In genomic region chr1:196317535-196318522, GRCh38 we compare ENCODE assay signal across 9 cellular contexts.
DNase-seq lines count a peak whose midpoint lies in the region; ATAC-seq, FAIRE-seq and TF ChIP-seq lines count a peak whose summit lies in the region.
"Had no signal": no experiment of that assay in that cellular context is flagged by ENCODE, and none has a peak within 500 bp of the region (broad histone marks: within the 10 kb centered on the region; RNA-seq: fewer than 3 reads in every experiment).

No MANE protein-coding gene starts in this region.

- POLR2A ChIA-PET in IMR-90 (lab: Charles Lee; ENCODE audit: unreplicated experiment), result no interaction called here

- peak; percentile 60 for TF ChIP-seq RAD21 in IMR-90 (IDR thresholded peaks at IDR 0.05; ENCODE audit: low read length)

- no peak overlapping the region for H3K14ac ChIP-seq in IMR-90 (replicated peaks; ENCODE audit: low read depth, low read length)

- no TSS peak for BruUV-seq in IMR-90 (replicated peaks; lab: Mats Ljungman, UMichigan)

- H3K18ac ChIP-seq in IMR-90 (ENCODE audit: low read depth, low read length), result no peak overlapping the region

- in situ Hi-C loops in IMR-90 (cut with MboI; ENCODE audit: low sequenced_read_pairs) (loop anchor here (10.0 kb wide), 1 partner anchor 347 kb away; no protein-coding TSS in a partner anchor), transverse colon (cut with MboI; ENCODE audit: low pct_ligation_motif_present in 1 of 4, low pct_unique_long_range_greater_than_20kb in 1 of 4, low sequenced_read_pairs in 3 of 4) (no loop called here)

- CTCF ChIA-PET in IMR-90 (lab: Yijun Ruan, JAX), result interaction anchor here (0.6 to 1.1 kb wide), 4 partner anchors 11 to 171 kb away, joined by 4 to 6 read pairs (median 4); no protein-coding TSS in a partner anchor

- FAIRE-seq in D721Med (lab: Jason Lieb, UNC) (peak; percentile 96), frontal cortex (lab: Jason Lieb, UNC) (peak; percentile 58)

- no peak overlapping the region for H4K8ac ChIP-seq in IMR-90 (ENCODE audit: low read depth in 2 of 2, low read length in 2 of 2)

- H3K4me3 ChIP-seq in IMR-90 (ENCODE audit: insufficient read depth, low read depth, low read length) (no peak overlapping the region), SJCRH30 (no peak overlapping the region), transverse colon (no peak overlapping the region)

- dilution Hi-C loops in IMR-90 (cut with HindIII; ENCODE audit: low sequenced_read_pairs, unreplicated experiment), result no loop called here

- H3K27ac ChIP-seq in IMR-90 (ENCODE audit: insufficient read depth, low read length), result no peak overlapping the region
- H3K27ac ChIP-seq in SJCRH30, result no peak overlapping the region
- H3K27ac ChIP-seq in transverse colon, result no peak overlapping the region

- peak; percentile 91 for TF ChIP-seq CTCF in D721Med (IDR thresholded peaks at IDR 0.05; ENCODE audit: insufficient read depth, missing control alignments)
- peak; percentile 65 for TF ChIP-seq CTCF in IMR-90 (conservative IDR thresholded peaks at IDR 0.05; ENCODE audit: low read depth, low read length)
- TF ChIP-seq CTCF in transverse colon (IDR thresholded peaks at IDR 0.05), result peak in 3 of 5 experiments; percentile 23 to 28 (median 23)

- H3K4me1 ChIP-seq in IMR-90 (ENCODE audit: control insufficient read depth, insufficient read depth, low read length), result no peaks in the 10 kb centered on the region
- H3K4me1 ChIP-seq in SJCRH30, result no peaks in the 10 kb centered on the region
- H3K4me1 ChIP-seq in transverse colon, result no peaks in the 10 kb centered on the region

- no peak for DNase-seq in D721Med (ENCODE audit: insufficient read length, low spot score)
- peak; percentile 54 for DNase-seq in IMR-90
- peak; percentile 19 to 54 for DNase-seq in SJCRH30
- no peak for DNase-seq in frontal cortex (ENCODE audit: low spot score in 2 of 2)
- no peak for DNase-seq in transverse colon
- DNase-seq in NCI-H1930 (lab: John Stamatoyannopoulos, UW), result no peak

- no peak overlapping the region for H3K56ac ChIP-seq in IMR-90 (ENCODE audit: extremely low read depth, insufficient read depth, low read length)

- no peaks in the 10 kb centered on the region for H3K36me3 ChIP-seq in IMR-90 (ENCODE audit: control insufficient read depth, insufficient read depth, low read length)
- no peaks in the 10 kb centered on the region for H3K36me3 ChIP-seq in SJCRH30
- no peaks in the 10 kb centered on the region for H3K36me3 ChIP-seq in transverse colon

- no peaks in the 10 kb centered on the region for H4K20me1 ChIP-seq in IMR-90 (ENCODE audit: insufficient read depth, low read length)

- H2BK120ac ChIP-seq in IMR-90 (ENCODE audit: low read depth, low read length), result no peak overlapping the region

- no CpG with 5 or more reads among the region's 8 CpGs for WGBS in IMR-90 (ENCODE audit: extremely low coverage in 2 of 2, insufficient read length in 1 of 2), 2 experiments
- 58 to 59% methylated on average over 8 of the region's 8 CpGs for WGBS in transverse colon (ENCODE audit: low coverage in 1 of 2), 2 donors

- no peaks in the 10 kb centered on the region for H3K9me1 ChIP-seq in IMR-90 (ENCODE audit: insufficient read depth, low read length)

- no peaks in the 10 kb centered on the region for H3K79me1 ChIP-seq in IMR-90 (ENCODE audit: low read depth in 1 of 2, low read length in 2 of 2)

- no peak overlapping the region for H3K23ac ChIP-seq in IMR-90 (ENCODE audit: low read depth, low read length)

- no peak overlapping the region for H3K4me2 ChIP-seq in IMR-90 (ENCODE audit: low read depth, low read length)

- H2AK9ac ChIP-seq in IMR-90 (replicated peaks; ENCODE audit: low read depth, low read length, poor library complexity), result no peak overlapping the region

- TF ChIP-seq EP300 in transverse colon (IDR thresholded peaks at IDR 0.05; ENCODE audit: low read depth), result no peak

- H2BK15ac ChIP-seq in IMR-90 (ENCODE audit: low read depth, low read length), result no peak overlapping the region

- no peak overlapping the region for H2AK5ac ChIP-seq in IMR-90 (ENCODE audit: low read depth, low read length)

- TF ChIP-seq POLR2A in IMR-90 (IDR thresholded peaks at IDR 0.05; ENCODE audit: low read depth, low read length), result no peak
- TF ChIP-seq POLR2A in transverse colon (IDR thresholded peaks at IDR 0.05), result no peak

- no peak overlapping the region for H4K5ac ChIP-seq in IMR-90 (ENCODE audit: low read depth, low read length)

- intact Hi-C loops in IMR-90 (cut with micrococcal nuclease) (loop anchor here (1.0 kb wide), 1 partner anchor 343 kb away; no protein-coding TSS in a partner anchor), transverse colon (cut with DNase I; ENCODE audit: low total_unique reads) (no loop called here)

- H3K27me3 ChIP-seq in IMR-90 (ENCODE audit: control insufficient read depth, insufficient read depth, low read length) (no peaks in the 10 kb centered on the region), SJCRH30 (no peaks in the 10 kb centered on the region), transverse colon (no peaks in the 10 kb centered on the region)

- no peak overlapping the region for H3K9ac ChIP-seq in IMR-90 (ENCODE audit: low read depth, low read length)

- no peak overlapping the region for H2BK20ac ChIP-seq in IMR-90 (ENCODE audit: low read depth, low read length)

- no peak overlapping the region for H2AFZ ChIP-seq in IMR-90 (replicated peaks; ENCODE audit: low read length, poor library complexity)

- no peak overlapping the region for H2BK5ac ChIP-seq in IMR-90 (ENCODE audit: low read depth, low read length, poor library complexity, severe bottlenecking)

- no peak overlapping the region for H3K4ac ChIP-seq in IMR-90 (ENCODE audit: low read depth, low read length)

- ATAC-seq in IMR-90 (ENCODE audit: low read depth), result peak; percentile 80
- ATAC-seq in HG03571 (IDR thresholded peaks at IDR 0.05; ENCODE audit: unreplicated experiment), result no peak
- ATAC-seq in GM19023 (IDR thresholded peaks at IDR 0.05; ENCODE audit: unreplicated experiment), result no peak
- ATAC-seq: left colon had no signal

- H3K9me3 ChIP-seq in IMR-90 (ENCODE audit: control insufficient read depth, insufficient read depth, low read length) (no peaks in the 10 kb centered on the region), SJCRH30 (replicated peaks) (no peaks in the 10 kb centered on the region), transverse colon (no peaks in the 10 kb centered on the region)

- no peak overlapping the region for H4K91ac ChIP-seq in IMR-90 (ENCODE audit: insufficient read depth, low read depth, low read length)

TF ChIP-seq in IMR-90, 13 proteins besides CTCF, POLR2A, EP300 and RAD21:
- TF ChIP-seq SMC3 (IDR thresholded peaks at IDR 0.05; ENCODE audit: low read depth, low read length) (peak; percentile 68), FOS (IDR thresholded peaks at IDR 0.05; ENCODE audit: low read depth, low read length) (no peak)

Comparison
In these comparisons a context has a peak if more than half of its experiments do, and no peak if none do; other contexts are left out.
1. DNase-seq: peak in IMR-90 (single experiment) and SJCRH30 (2 of 2); none in D721Med (single experiment), frontal cortex (0 of 2), transverse colon (single experiment) and NCI-H1930 (0 of 2).
2. CTCF ChIP-seq: peak in every context shown above with its lines; median percentile 91 in D721Med; 65 in IMR-90; 23 in transverse colon.